Comparison of ENCODE assay signal across 18 cellular contexts in genomic region chr3:186492594-186492993, GRCh38. TPM values are rescaled to one million over a fixed set of nuclear protein-coding genes. Genes with fewer than 3 reads are reported as not detected.
DNase-seq lines count a peak whose midpoint lies in the region; ATAC-seq and TF ChIP-seq lines count a peak whose summit lies in the region.
"Had no signal": no experiment of that assay in that cellular context is flagged by ENCODE, and none has a peak within 500 bp of the region (broad histone marks: within the 10 kb centered on the region; RNA-seq: fewer than 3 reads in every experiment).

No MANE protein-coding gene starts in this region.

- no peak overlapping the region for H3K4me2 ChIP-seq in GM23248 (ENCODE audit: unreplicated experiment)

- peaks cover 27% of the 10 kb centered on the region for H3K4me1 ChIP-seq in BE2C
- no peaks in the 10 kb centered on the region for H3K4me1 ChIP-seq in GM23248 (ENCODE audit: insufficient read depth)
- H3K4me1 ChIP-seq in naive thymus-derived CD4-positive, alpha-beta T cell (ENCODE audit: control insufficient read depth in 2 of 2, insufficient read depth in 2 of 2, low read length in 2 of 2), result no peaks in the 10 kb centered on the region

- intact Hi-C loops in naive thymus-derived CD4-positive, alpha-beta T cell (cut with micrococcal nuclease), result no loop called here

- no peak overlapping the region for H3K4me3 ChIP-seq in BE2C (ENCODE audit: low read depth, low read length)
- H3K4me3 ChIP-seq in GM23248, result no peak overlapping the region
- H3K4me3 ChIP-seq in naive thymus-derived CD4-positive, alpha-beta T cell (ENCODE audit: low read length), result no peak overlapping the region
- H3K4me3 ChIP-seq: MG63 had no signal

- no peaks in the 10 kb centered on the region for H3K9me3 Mint-ChIP-seq in osteocyte (ENCODE audit: unreplicated experiment)
- H3K9me3 Mint-ChIP-seq in naive thymus-derived CD4-positive, alpha-beta T cell, result peaks cover 0 to 2% (median 0%) of the 10 kb centered on the region in 11 donors
- H3K9me3 Mint-ChIP-seq: CD8-positive, alpha-beta memory T cell; HFFc6 had no signal

- POLR2A ChIA-PET in naive thymus-derived CD4-positive, alpha-beta T cell (lab: Charles Lee), result no interaction called here

- H3F3A ChIP-seq in GM23248 (ENCODE audit: insufficient read depth), result no peaks in the 10 kb centered on the region

- H3K79me2 ChIP-seq in GM23248 (ENCODE audit: insufficient read depth), result no peaks in the 10 kb centered on the region

- CTCF ChIA-PET in naive thymus-derived CD4-positive, alpha-beta T cell (lab: Charles Lee), result no interaction called here

- H3K27me3 ChIP-seq in BE2C, result no peaks in the 10 kb centered on the region
- H3K27me3 ChIP-seq in GM23248 (replicated peaks; ENCODE audit: insufficient read depth), result peaks cover 60% of the 10 kb centered on the region
- H3K27me3 ChIP-seq in naive thymus-derived CD4-positive, alpha-beta T cell (ENCODE audit: control insufficient read depth in 2 of 2, insufficient read depth in 2 of 2, low read length in 2 of 2), result no peaks in the 10 kb centered on the region

- DNase-seq in BE2C (peak; percentile 73), GM23248 (peak; percentile 6), osteocyte (ENCODE audit: extremely low spot score, unreplicated experiment) (peak; percentile 30), LoVo (ENCODE audit: low spot score) (no peak), T-helper 17 cell (no peak), NCI-H2196 (lab: John Stamatoyannopoulos, UW; ENCODE audit: unreplicated experiment) (no peak)
- no peak for DNase-seq in naive thymus-derived CD4-positive, alpha-beta T cell
- DNase-seq: CD8-positive, alpha-beta memory T cell; HFFc6; KBM-7; MG63; NCI-H1105 treated with DMSO at 0.1 percent for 48 hours; NCI-H2029; NCI-H226; NCI-H69; PC-3 had no signal

- no peaks in the 10 kb centered on the region for H3K9me2 ChIP-seq in GM23248 (ENCODE audit: insufficient read depth)

- 52% methylated on average over 4 of the region's 4 CpGs for WGBS in GM23248 (ENCODE audit: low coverage in 1 of 2, low lambda C conversion rate in 2 of 2, missing lambda C conversion rate in 2 of 2), 2 experiments

- no peaks in the 10 kb centered on the region for H3K36me3 ChIP-seq in BE2C
- no peaks in the 10 kb centered on the region for H3K36me3 ChIP-seq in GM23248 (ENCODE audit: low read depth)
- no peaks in the 10 kb centered on the region for H3K36me3 ChIP-seq in naive thymus-derived CD4-positive, alpha-beta T cell (ENCODE audit: control insufficient read depth in 2 of 3, insufficient read depth in 3 of 3, low read length in 3 of 3)
- H3K36me3 ChIP-seq: MG63 had no signal

- H3K4me1 Mint-ChIP-seq in osteocyte (ENCODE audit: unreplicated experiment) (peaks cover 6% of the 10 kb centered on the region), T-helper 17 cell (no peaks in the 10 kb centered on the region)
- H3K4me1 Mint-ChIP-seq in naive thymus-derived CD4-positive, alpha-beta T cell, result peaks cover 0 to 4% (median 0%) of the 10 kb centered on the region in 7 donors
- H3K4me1 Mint-ChIP-seq: CD8-positive, alpha-beta memory T cell had no signal

- no peaks in the 10 kb centered on the region for H3K9me3 ChIP-seq in BE2C
- no peaks in the 10 kb centered on the region for H3K9me3 ChIP-seq in GM23248 (ENCODE audit: low read depth)
- H3K9me3 ChIP-seq in naive thymus-derived CD4-positive, alpha-beta T cell (ENCODE audit: control insufficient read depth in 2 of 3, low read length in 3 of 3), result no peaks in the 10 kb centered on the region
- H3K9me3 ChIP-seq in T-helper 17 cell (ENCODE audit: control insufficient read depth, low read length, poor library complexity, severe bottlenecking), result no peaks in the 10 kb centered on the region
- H3K9me3 ChIP-seq: MG63 had no signal

- H2AFZ ChIP-seq in GM23248, result no peak overlapping the region

- H4K20me1 ChIP-seq in GM23248 (ENCODE audit: insufficient read depth), result no peaks in the 10 kb centered on the region

- H3K4me3 Mint-ChIP-seq in osteocyte (ENCODE audit: unreplicated experiment) (no peak overlapping the region), T-helper 17 cell (no peak overlapping the region)
- no peak overlapping the region for H3K4me3 Mint-ChIP-seq in naive thymus-derived CD4-positive, alpha-beta T cell
- H3K4me3 Mint-ChIP-seq: B cell; CD8-positive, alpha-beta memory T cell; HFFc6 had no signal

- TF ChIP-seq CTCF in BE2C (IDR thresholded peaks at IDR 0.05; ENCODE audit: low read depth, low read length) (no peak), osteocyte (IDR thresholded peaks at IDR 0.05) (no peak)

- ATAC-seq in naive thymus-derived CD4-positive, alpha-beta T cell, result no peak
- ATAC-seq in T-helper 17 cell, result no peak
- ATAC-seq: PC-3 had no signal

- H3K27ac ChIP-seq in GM23248 (no peak overlapping the region), cingulate gyrus (ENCODE audit: low read depth, low read length) (peak overlapping the region; percentile 63)
- no peak overlapping the region for H3K27ac ChIP-seq in naive thymus-derived CD4-positive, alpha-beta T cell (ENCODE audit: low read depth, low read length)

- H3K9ac ChIP-seq in GM23248, result no peak overlapping the region

- H3K36me3 Mint-ChIP-seq in osteocyte (ENCODE audit: unreplicated experiment) (no peaks in the 10 kb centered on the region), T-helper 17 cell (ENCODE audit: low read depth) (no peaks in the 10 kb centered on the region)
- no peaks in the 10 kb centered on the region for H3K36me3 Mint-ChIP-seq in naive thymus-derived CD4-positive, alpha-beta T cell

- in situ Hi-C loops in GM23248 (cut with MboI), result no loop called here

- H3K27ac Mint-ChIP-seq in osteocyte (ENCODE audit: unreplicated experiment) (no peak overlapping the region), T-helper 17 cell (no peak overlapping the region)
- H3K27ac Mint-ChIP-seq in naive thymus-derived CD4-positive, alpha-beta T cell, result no peak overlapping the region
- H3K27ac Mint-ChIP-seq: B cell; CD8-positive, alpha-beta memory T cell; HFFc6 had no signal

- peaks cover 50% of the 10 kb centered on the region for H3K27me3 Mint-ChIP-seq in osteocyte (ENCODE audit: unreplicated experiment)
- peaks cover 0 to 2% (median 0%) of the 10 kb centered on the region in 5 donors for H3K27me3 Mint-ChIP-seq in naive thymus-derived CD4-positive, alpha-beta T cell
- peaks cover 10% of the 10 kb centered on the region for H3K27me3 Mint-ChIP-seq in T-helper 17 cell
- H3K27me3 Mint-ChIP-seq: B cell; CD8-positive, alpha-beta memory T cell had no signal

RNA-seq across cellular contexts. Expression of gene CRYGS, which starts 51.6 kb away (rescaled TPM):
- polyA plus RNA-seq in BE2C (2012; ENCODE audit: insufficient read depth, insufficient read length, low read depth), result 16.2 TPM
- 0.63 and 0.76 TPM in 2 replicates for total RNA-seq in GM23248 (2014; rRNA removed; shearing (Covaris generic))
- polyA plus RNA-seq in GM23248 (2016; fragmentation: Nextera tagmentation; extraction: Ambion mirVana), result 0.49 and 1.3 TPM in 2 replicates
- total RNA-seq in osteocyte (3.9 and 4.9 TPM in 2 replicates), T-helper 17 cell (1 to 10 TPM; 2.7 to 4.3 TPM)
- total RNA-seq in naive thymus-derived CD4-positive, alpha-beta T cell, result 10 to 100 TPM in 2 of 5 experiments, 1 to 10 TPM in 3; 3.1 to 13.9 (median 4.9) TPM
- under 1 TPM in 1 of 2 donors, not detected in 1; 0.26 TPM for polyA plus RNA-seq in naive thymus-derived CD4-positive, alpha-beta T cell
- polyA plus RNA-seq: CD8-positive, alpha-beta memory T cell had no signal

Comparison
In these comparisons a context has a peak if more than half of its experiments do, and no peak if none do; other contexts are left out.
1. DNase-seq: peak in BE2C (single experiment), GM23248 (single experiment) and osteocyte (single experiment); none in LoVo (single experiment), naive thymus-derived CD4-positive, alpha-beta T cell (0 of 9), T-helper 17 cell (0 of 3) and NCI-H2196 (single experiment).